16 cellular contexts compared by ENCODE assay signal in the genomic region with DNA sequence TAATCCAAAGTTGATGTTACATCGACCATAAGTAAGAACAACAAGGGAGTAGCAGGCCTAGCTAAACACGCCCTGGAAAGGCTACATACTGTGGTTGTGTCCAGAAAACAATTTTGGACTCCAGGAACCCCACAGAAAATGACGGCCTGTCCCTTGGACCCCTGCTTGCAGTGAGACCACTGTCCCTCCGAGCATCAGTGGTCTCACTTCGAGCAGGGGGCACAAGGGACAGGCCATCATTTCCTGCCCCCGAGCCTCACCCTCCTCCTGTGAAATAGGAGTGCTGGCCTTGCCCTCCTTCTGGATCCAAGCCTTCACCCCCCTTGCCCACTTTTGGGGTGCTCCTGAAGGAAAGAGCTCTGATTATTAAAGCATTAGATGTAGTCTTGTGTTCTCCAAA.
DNase-seq lines count a peak whose midpoint lies in the region; FAIRE-seq and TF ChIP-seq lines count a peak whose summit lies in the region.
"Had no signal": no experiment of that assay in that cellular context is flagged by ENCODE, and none has a peak within 500 bp of the region (broad histone marks: within the 10 kb centered on the region; RNA-seq: fewer than 3 reads in every experiment).

No MANE protein-coding gene starts in this region.

- H3K4me3 ChIP-seq in BLaER1 treated with 17β-estradiol and CSF1 and Interleukin-3, amounts not matched to agents 10 nM and 100 nM = no peak overlapping the region
- H3K4me3 ChIP-seq in H1 (ENCODE audit: extremely low read depth in 1 of 4, insufficient read depth in 2 of 4, low read depth in 3 of 4, low read length in 4 of 4) = no peak overlapping the region
- no peak overlapping the region for H3K4me3 ChIP-seq in tibial artery

- H3K4me2 ChIP-seq in BLaER1 treated with 17β-estradiol and CSF1 and Interleukin-3, amounts not matched to agents 10 nM and 100 nM = peak overlapping the region in 9 of 11 experiments; percentile 20 to 76 (median 60); a peak in 17 of 22 replicates
- H3K4me2 ChIP-seq in H1 (ENCODE audit: insufficient read depth in 1 of 2, low read depth in 2 of 2, low read length in 2 of 2) = no peak overlapping the region

- no peak overlapping the region for H3K23ac ChIP-seq in H1 (ENCODE audit: insufficient read length)

- intact Hi-C loops in posterior vena cava (cut with DNase I) (loop anchor here (10.0 kb wide), 2 partner anchors 72 to 102 kb away; no protein-coding TSS in a partner anchor), tibial artery (cut with DNase I; ENCODE audit: low total_unique reads) (no loop called here)

- H3K4ac ChIP-seq in H1 (replicated peaks; ENCODE audit: insufficient read length, low read depth, low read length) = no peak overlapping the region

- no peak overlapping the region for H3K56ac ChIP-seq in H1 (replicated peaks; ENCODE audit: insufficient read length, low read depth, low read length)

- no peak overlapping the region; a peak in 1 of 22 replicates for H3K9ac ChIP-seq in BLaER1 treated with 17β-estradiol and CSF1 and Interleukin-3, amounts not matched to agents 10 nM and 100 nM
- no peak overlapping the region for H3K9ac ChIP-seq in H1 (replicated peaks in 1 of 4; ENCODE audit: extremely low read depth in 1 of 4, low read depth in 3 of 4, low read length in 3 of 4)

- TF ChIP-seq RAD21 in H1 (IDR thresholded peaks at IDR 0.05 in 1 of 2, conservative IDR thresholded peaks at IDR 0.05 in 1 of 2; ENCODE audit: low read depth in 2 of 2, low read length in 2 of 2) = no peak

- H3K18ac ChIP-seq in H1 (ENCODE audit: extremely low read depth, low read length) = no peak overlapping the region

- POLR2A ChIA-PET in H1 (lab: Charles Lee; ENCODE audit: partially characterized antibody) = no interaction called here

- no peak overlapping the region for H4K5ac ChIP-seq in H1 (ENCODE audit: insufficient read length, low read depth, low read length)

- no peak overlapping the region for H2BK15ac ChIP-seq in H1 (ENCODE audit: low read length)

- no peak for TF ChIP-seq EP300 in H1 (IDR thresholded peaks at IDR 0.05; ENCODE audit: borderline replicate concordance in 1 of 2, low read depth in 2 of 2, low read length in 2 of 2)

- no peaks in the 10 kb centered on the region for H3K79me2 ChIP-seq in H1 (ENCODE audit: control insufficient read depth in 1 of 2, insufficient read depth in 2 of 2, low read length in 2 of 2)

- WGBS in H1 (ENCODE audit: extremely low coverage in 1 of 2, insufficient coverage in 1 of 2, insufficient read length in 1 of 2, insufficient replicate concordance in 2 of 2, low coverage in 1 of 2, low lambda C conversion rate in 2 of 2, missing lambda C conversion rate in 1 of 2), 2 experiments = 93% methylated on average over 6 of the region's 6 CpGs; no CpG with 5 or more reads in 1 of the 2 experiments

- peaks cover 2% of the 10 kb centered on the region; the same call in 1 of the 2 replicates for H3K23me2 ChIP-seq in H1 (ENCODE audit: low read depth, low read length)

- H2BK20ac ChIP-seq in H1 (ENCODE audit: low read length) = no peak overlapping the region

- peaks cover 9 to 42% (median 39%) of the 10 kb centered on the region in 10 experiments for H3K4me1 ChIP-seq in BLaER1 treated with 17β-estradiol and CSF1 and Interleukin-3, amounts not matched to agents 10 nM and 100 nM
- H3K4me1 ChIP-seq in H1 (replicated peaks in 1 of 4; ENCODE audit: control insufficient read depth in 3 of 4, insufficient read depth in 4 of 4, low read length in 3 of 4) = no peaks in the 10 kb centered on the region
- peaks cover 0 to 37% (median 30%) of the 10 kb centered on the region in 4 donors for H3K4me1 ChIP-seq in tibial artery
- H3K4me1 ChIP-seq: Caco-2 had no signal

- FAIRE-seq in H1 (lab: Jason Lieb, UNC) = no peak
- FAIRE-seq: D721Med, G401.6, GM12891, GM19239, H54 had no signal

- no peak overlapping the region for H2BK5ac ChIP-seq in H1 (ENCODE audit: low read depth, low read length)

- no peaks in the 10 kb centered on the region for H3K79me1 ChIP-seq in H1 (ENCODE audit: low read depth, low read length)

- DNase-seq in H1 (ENCODE audit: low read depth in 1 of 2, low spot score in 2 of 2) = no peak
- peak; percentile 72 for DNase-seq in posterior vena cava (ENCODE audit: low spot score)
- DNase-seq in tibial artery = no peak
- DNase-seq in NCI-H510A (lab: John Stamatoyannopoulos, UW) = no peak
- no peak for DNase-seq in NCI-H1092 treated with DMSO at 0.1 percent for 48 hours (lab: John Stamatoyannopoulos, UW)
- DNase-seq in activated CD4-positive, CD25-positive, alpha-beta regulatory T cell treated with anti-CD3 and anti-CD28 coated beads, Interleukin-2, amount 50 U/mL, for 72 hours = no peak
- DNase-seq: Caco-2; CD4-positive, alpha-beta T cell; HCEC 1CT had no signal

- no peaks in the 10 kb centered on the region for H3K9me3 ChIP-seq in BLaER1 treated with 17β-estradiol and CSF1 and Interleukin-3, amounts not matched to agents 10 nM and 100 nM (replicated peaks in 1 of 11)
- no peaks in the 10 kb centered on the region for H3K9me3 ChIP-seq in H1 (ENCODE audit: insufficient read depth in 2 of 2, low read depth in 1 of 2, low read length in 1 of 2)
- no peaks in the 10 kb centered on the region for H3K9me3 ChIP-seq in tibial artery
- H3K9me3 ChIP-seq: Caco-2 had no signal

- no peak for TF ChIP-seq POLR2A in H1 (IDR thresholded peaks at IDR 0.05; ENCODE audit: control extremely low read depth in 1 of 2, low read depth in 2 of 2, low read length in 2 of 2)

- H4K20me1 ChIP-seq in BLaER1 treated with 17β-estradiol and CSF1 and Interleukin-3, amounts not matched to agents 10 nM and 100 nM = peaks cover 0 to 16% (median 0%) of the 10 kb centered on the region in 11 experiments; a peak in 2 of 22 replicates
- no peaks in the 10 kb centered on the region for H4K20me1 ChIP-seq in H1 (replicated peaks in 1 of 2; ENCODE audit: control insufficient read depth in 1 of 2, insufficient read depth in 2 of 2, low read length in 2 of 2)

- H2AFZ ChIP-seq in H1 (ENCODE audit: low read length) = no peak overlapping the region

- H2BK120ac ChIP-seq in H1 (replicated peaks; ENCODE audit: low read depth, low read length) = no peak overlapping the region

- peak overlapping the region; percentile 36; the same call in 1 of the 2 replicates for H4K8ac ChIP-seq in H1 (ENCODE audit: extremely low read depth, insufficient read depth, low read length)

- no peak overlapping the region for H4K91ac ChIP-seq in H1 (replicated peaks; ENCODE audit: insufficient read length, low read length)

- peaks cover 0 to 41% (median 5%) of the 10 kb centered on the region in 11 experiments; a peak in 10 of 22 replicates for H3K36me3 ChIP-seq in BLaER1 treated with 17β-estradiol and CSF1 and Interleukin-3, amounts not matched to agents 10 nM and 100 nM
- H3K36me3 ChIP-seq in H1 (ENCODE audit: control insufficient read depth in 2 of 4, insufficient read depth in 4 of 4, low read length in 3 of 4) (no peaks in the 10 kb centered on the region; a peak in 1 of 8 replicates), tibial artery (peaks cover 0 to 17% (median 8%) of the 10 kb centered on the region in 3 donors)

- H2BK12ac ChIP-seq in H1 (ENCODE audit: low read depth, low read length) = no peak overlapping the region

- no peak overlapping the region for H3K14ac ChIP-seq in H1 (ENCODE audit: insufficient read length)

- H3K27me3 ChIP-seq in BLaER1 treated with 17β-estradiol and CSF1 and Interleukin-3, amounts not matched to agents 10 nM and 100 nM = no peaks in the 10 kb centered on the region
- H3K27me3 ChIP-seq in H1 (replicated peaks in 1 of 4; ENCODE audit: control insufficient read depth in 3 of 4, extremely low read depth in 1 of 4, insufficient read depth in 3 of 4, low read length in 3 of 4) = no peaks in the 10 kb centered on the region
- H3K27me3 ChIP-seq in tibial artery = no peaks in the 10 kb centered on the region

- CTCF ChIA-PET in H1 (lab: Charles Lee; ENCODE audit: partially characterized antibody) = interaction anchor here (0.8 to 1.2 kb wide), 2 partner anchors 9 to 208 kb away, joined by 3 to 5 read pairs; no protein-coding TSS in a partner anchor

- no peak overlapping the region for H3K27ac ChIP-seq in BLaER1 treated with 17β-estradiol and CSF1 and Interleukin-3, amounts not matched to agents 10 nM and 100 nM
- H3K27ac ChIP-seq in H1 (ENCODE audit: low read depth, low read length) (no peak overlapping the region), tibial artery (peak overlapping the region; percentile 23 to 28)
- H3K27ac ChIP-seq: C4-2B had no signal

- H2AK5ac ChIP-seq in H1 (ENCODE audit: low read depth, low read length) = no peak overlapping the region

- TF ChIP-seq CTCF in H1 (IDR thresholded peaks at IDR 0.05; ENCODE audit: control extremely low read depth in 1 of 3, insufficient read depth in 1 of 3, low read depth in 1 of 3, low read length in 3 of 3) (no peak), tibial artery (IDR thresholded peaks at IDR 0.05) (no peak)

TF ChIP-seq in H1, 55 proteins besides CTCF, POLR2A, EP300 and RAD21:
- no peak for TF ChIP-seq GABPA (IDR thresholded peaks at IDR 0.05; ENCODE audit: borderline replicate concordance, insufficient read depth, low read length)
TF ChIP-seq in H1: peak in this region for 0.

Comparison
In these comparisons a context has a peak if more than half of its experiments do, and no peak if none do; other contexts are left out.
1. H3K27ac ChIP-seq: peak in tibial artery (2 of 2); none in BLaER1 treated with 17β-estradiol and CSF1 and Interleukin-3, amounts not matched to agents 10 nM and 100 nM (0 of 11) and H1 (single experiment).
2. H3K4me2 ChIP-seq: peak in BLaER1 treated with 17β-estradiol and CSF1 and Interleukin-3, amounts not matched to agents 10 nM and 100 nM (9 of 11); none in H1 (0 of 2).